In the genomic region with DNA sequence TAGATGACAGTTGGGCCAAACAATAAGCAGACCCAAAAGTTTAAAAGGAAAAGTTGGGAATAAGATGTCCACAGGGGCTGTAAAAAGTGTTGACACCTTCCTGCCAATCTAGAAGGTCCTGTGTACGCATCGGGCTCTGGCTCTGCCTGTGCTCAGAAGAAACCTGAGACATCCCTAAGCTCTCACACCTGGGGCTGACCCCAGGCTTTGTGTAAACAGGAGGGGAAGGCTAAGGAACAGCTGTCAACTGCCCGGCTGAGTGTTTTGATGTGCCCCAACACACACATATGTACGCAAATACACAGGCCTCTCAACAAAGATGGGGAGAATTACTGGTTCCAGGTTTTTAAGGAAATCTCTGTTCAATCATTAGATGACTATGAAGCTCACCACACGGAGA, we compare ENCODE assay signal across 1 cellular context.
TF ChIP-seq lines count a peak whose summit lies in the region.

No MANE protein-coding gene starts in this region.

TF ChIP-seq in HepG2, 621 proteins besides CTCF, POLR2A, EP300 and RAD21 (continued from another document and continues in another):
- TF ChIP-seq, protein P1, sequence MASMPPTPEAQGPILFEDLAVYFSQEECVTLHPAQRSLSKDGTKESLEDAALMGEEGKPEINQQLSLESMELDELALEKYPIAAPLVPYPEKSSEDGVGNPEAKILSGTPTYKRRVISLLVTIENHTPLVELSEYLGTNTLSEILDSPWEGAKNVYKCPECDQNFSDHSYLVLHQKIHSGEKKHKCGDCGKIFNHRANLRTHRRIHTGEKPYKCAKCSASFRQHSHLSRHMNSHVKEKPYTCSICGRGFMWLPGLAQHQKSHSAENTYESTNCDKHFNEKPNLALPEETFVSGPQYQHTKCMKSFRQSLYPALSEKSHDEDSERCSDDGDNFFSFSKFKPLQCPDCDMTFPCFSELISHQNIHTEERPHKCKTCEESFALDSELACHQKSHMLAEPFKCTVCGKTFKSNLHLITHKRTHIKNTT (CRISPR knock-in tag; IDR thresholded peaks at IDR 0.05): no peak
- TF ChIP-seq ZNF839 (CRISPR knock-in tag; IDR thresholded peaks at IDR 0.05; ENCODE audit: borderline replicate concordance) (no peak), ZNF652 (CRISPR knock-in tag; IDR thresholded peaks at IDR 0.05; ENCODE audit: borderline replicate concordance, low read depth) (no peak), CC2D1A (CRISPR knock-in tag; IDR thresholded peaks at IDR 0.05) (no peak), ZNF605 (CRISPR knock-in tag; IDR thresholded peaks at IDR 0.05) (no peak), ZNF773 (CRISPR knock-in tag; IDR thresholded peaks at IDR 0.05; ENCODE audit: borderline replicate concordance) (no peak), ZNF775 (CRISPR knock-in tag; IDR thresholded peaks at IDR 0.05; ENCODE audit: borderline replicate concordance) (no peak), RFXAP (CRISPR knock-in tag; IDR thresholded peaks at IDR 0.05; ENCODE audit: borderline replicate concordance) (no peak), ZXDC (CRISPR knock-in tag; IDR thresholded peaks at IDR 0.05) (no peak), HIVEP1 (CRISPR knock-in tag; IDR thresholded peaks at IDR 0.05) (no peak), TEAD3 (CRISPR knock-in tag; optimal IDR thresholded peaks at IDR 0.05; ENCODE audit: borderline replicate concordance) (peak; percentile 20), HOXA7 (CRISPR knock-in tag; IDR thresholded peaks at IDR 0.05) (no peak), ZFP62 (CRISPR knock-in tag; IDR thresholded peaks at IDR 0.05) (no peak), CREB1 (IDR thresholded peaks at IDR 0.05) (no peak), CREB1 (CRISPR knock-in tag; IDR thresholded peaks at IDR 0.05) (no peak), SMC3 (IDR thresholded peaks at IDR 0.05; ENCODE audit: low read length) (no peak), ELK4 (CRISPR knock-in tag; IDR thresholded peaks at IDR 0.05; ENCODE audit: borderline replicate concordance) (no peak), ZNF792 (CRISPR knock-in tag; IDR thresholded peaks at IDR 0.05) (no peak), MYC (CRISPR knock-in tag; IDR thresholded peaks at IDR 0.05; ENCODE audit: borderline replicate concordance) (no peak), TAF1 (CRISPR knock-in tag; IDR thresholded peaks at IDR 0.05) (no peak), BHLHE40 (IDR thresholded peaks at IDR 0.05; ENCODE audit: low read length) (no peak), NFIC (IDR thresholded peaks at IDR 0.05; ENCODE audit: low read length) (no peak), SALL2 (CRISPR knock-in tag; IDR thresholded peaks at IDR 0.05) (no peak), TSC22D2 (CRISPR knock-in tag; IDR thresholded peaks at IDR 0.05; ENCODE audit: borderline replicate concordance) (no peak), ZMYM2 (CRISPR knock-in tag; IDR thresholded peaks at IDR 0.05) (no peak), FOXP4 (CRISPR knock-in tag; IDR thresholded peaks at IDR 0.05) (peak; percentile 63), PHB2 (IDR thresholded peaks at IDR 0.05; ENCODE audit: partially characterized antibody) (no peak), ZNF431 (CRISPR knock-in tag; IDR thresholded peaks at IDR 0.05; ENCODE audit: borderline replicate concordance, low read depth) (no peak), CEBPB (IDR thresholded peaks at IDR 0.05; ENCODE audit: borderline replicate concordance, low read depth, low read length) (no peak), NFE2L2 (IDR thresholded peaks at IDR 0.05; ENCODE audit: low read length) (no peak), FOXP1 (IDR thresholded peaks at IDR 0.05) (no peak), FOXP1 (CRISPR knock-in tag; IDR thresholded peaks at IDR 0.05) (peak; percentile 77), TRIM24 (CRISPR knock-in tag; IDR thresholded peaks at IDR 0.05) (no peak), ZC3H4 (CRISPR knock-in tag; IDR thresholded peaks at IDR 0.05; ENCODE audit: borderline replicate concordance) (no peak), PLSCR1 (CRISPR knock-in tag; IDR thresholded peaks at IDR 0.05; ENCODE audit: borderline replicate concordance) (no peak), ZNF609 (CRISPR knock-in tag; IDR thresholded peaks at IDR 0.05; ENCODE audit: borderline replicate concordance) (no peak), DNMT1 (CRISPR knock-in tag; IDR thresholded peaks at IDR 0.05) (no peak), MED13 (CRISPR knock-in tag; IDR thresholded peaks at IDR 0.05) (no peak), ZNF260 (CRISPR knock-in tag; IDR thresholded peaks at IDR 0.05; ENCODE audit: borderline replicate concordance, low read depth) (no peak)
- TF ChIP-seq, protein P2, sequence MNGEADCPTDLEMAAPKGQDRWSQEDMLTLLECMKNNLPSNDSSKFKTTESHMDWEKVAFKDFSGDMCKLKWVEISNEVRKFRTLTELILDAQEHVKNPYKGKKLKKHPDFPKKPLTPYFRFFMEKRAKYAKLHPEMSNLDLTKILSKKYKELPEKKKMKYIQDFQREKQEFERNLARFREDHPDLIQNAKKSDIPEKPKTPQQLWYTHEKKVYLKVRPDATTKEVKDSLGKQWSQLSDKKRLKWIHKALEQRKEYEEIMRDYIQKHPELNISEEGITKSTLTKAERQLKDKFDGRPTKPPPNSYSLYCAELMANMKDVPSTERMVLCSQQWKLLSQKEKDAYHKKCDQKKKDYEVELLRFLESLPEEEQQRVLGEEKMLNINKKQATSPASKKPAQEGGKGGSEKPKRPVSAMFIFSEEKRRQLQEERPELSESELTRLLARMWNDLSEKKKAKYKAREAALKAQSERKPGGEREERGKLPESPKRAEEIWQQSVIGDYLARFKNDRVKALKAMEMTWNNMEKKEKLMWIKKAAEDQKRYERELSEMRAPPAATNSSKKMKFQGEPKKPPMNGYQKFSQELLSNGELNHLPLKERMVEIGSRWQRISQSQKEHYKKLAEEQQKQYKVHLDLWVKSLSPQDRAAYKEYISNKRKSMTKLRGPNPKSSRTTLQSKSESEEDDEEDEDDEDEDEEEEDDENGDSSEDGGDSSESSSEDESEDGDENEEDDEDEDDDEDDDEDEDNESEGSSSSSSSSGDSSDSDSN (CRISPR knock-in tag; IDR thresholded peaks at IDR 0.05): no peak
- TF ChIP-seq, protein P3, sequence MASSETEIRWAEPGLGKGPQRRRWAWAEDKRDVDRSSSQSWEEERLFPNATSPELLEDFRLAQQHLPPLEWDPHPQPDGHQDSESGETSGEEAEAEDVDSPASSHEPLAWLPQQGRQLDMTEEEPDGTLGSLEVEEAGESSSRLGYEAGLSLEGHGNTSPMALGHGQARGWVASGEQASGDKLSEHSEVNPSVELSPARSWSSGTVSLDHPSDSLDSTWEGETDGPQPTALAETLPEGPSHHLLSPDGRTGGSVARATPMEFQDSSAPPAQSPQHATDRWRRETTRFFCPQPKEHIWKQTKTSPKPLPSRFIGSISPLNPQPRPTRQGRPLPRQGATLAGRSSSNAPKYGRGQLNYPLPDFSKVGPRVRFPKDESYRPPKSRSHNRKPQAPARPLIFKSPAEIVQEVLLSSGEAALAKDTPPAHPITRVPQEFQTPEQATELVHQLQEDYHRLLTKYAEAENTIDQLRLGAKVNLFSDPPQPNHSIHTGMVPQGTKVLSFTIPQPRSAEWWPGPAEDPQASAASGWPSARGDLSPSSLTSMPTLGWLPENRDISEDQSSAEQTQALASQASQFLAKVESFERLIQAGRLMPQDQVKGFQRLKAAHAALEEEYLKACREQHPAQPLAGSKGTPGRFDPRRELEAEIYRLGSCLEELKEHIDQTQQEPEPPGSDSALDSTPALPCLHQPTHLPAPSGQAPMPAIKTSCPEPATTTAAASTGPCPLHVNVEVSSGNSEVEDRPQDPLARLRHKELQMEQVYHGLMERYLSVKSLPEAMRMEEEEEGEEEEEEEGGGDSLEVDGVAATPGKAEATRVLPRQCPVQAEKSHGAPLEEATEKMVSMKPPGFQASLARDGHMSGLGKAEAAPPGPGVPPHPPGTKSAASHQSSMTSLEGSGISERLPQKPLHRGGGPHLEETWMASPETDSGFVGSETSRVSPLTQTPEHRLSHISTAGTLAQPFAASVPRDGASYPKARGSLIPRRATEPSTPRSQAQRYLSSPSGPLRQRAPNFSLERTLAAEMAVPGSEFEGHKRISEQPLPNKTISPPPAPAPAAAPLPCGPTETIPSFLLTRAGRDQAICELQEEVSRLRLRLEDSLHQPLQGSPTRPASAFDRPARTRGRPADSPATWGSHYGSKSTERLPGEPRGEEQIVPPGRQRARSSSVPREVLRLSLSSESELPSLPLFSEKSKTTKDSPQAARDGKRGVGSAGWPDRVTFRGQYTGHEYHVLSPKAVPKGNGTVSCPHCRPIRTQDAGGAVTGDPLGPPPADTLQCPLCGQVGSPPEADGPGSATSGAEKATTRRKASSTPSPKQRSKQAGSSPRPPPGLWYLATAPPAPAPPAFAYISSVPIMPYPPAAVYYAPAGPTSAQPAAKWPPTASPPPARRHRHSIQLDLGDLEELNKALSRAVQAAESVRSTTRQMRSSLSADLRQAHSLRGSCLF (CRISPR knock-in tag; IDR thresholded peaks at IDR 0.05; ENCODE audit: borderline replicate concordance): no peak
